2 cellular contexts compared by ENCODE assay signal in the genomic region with DNA sequence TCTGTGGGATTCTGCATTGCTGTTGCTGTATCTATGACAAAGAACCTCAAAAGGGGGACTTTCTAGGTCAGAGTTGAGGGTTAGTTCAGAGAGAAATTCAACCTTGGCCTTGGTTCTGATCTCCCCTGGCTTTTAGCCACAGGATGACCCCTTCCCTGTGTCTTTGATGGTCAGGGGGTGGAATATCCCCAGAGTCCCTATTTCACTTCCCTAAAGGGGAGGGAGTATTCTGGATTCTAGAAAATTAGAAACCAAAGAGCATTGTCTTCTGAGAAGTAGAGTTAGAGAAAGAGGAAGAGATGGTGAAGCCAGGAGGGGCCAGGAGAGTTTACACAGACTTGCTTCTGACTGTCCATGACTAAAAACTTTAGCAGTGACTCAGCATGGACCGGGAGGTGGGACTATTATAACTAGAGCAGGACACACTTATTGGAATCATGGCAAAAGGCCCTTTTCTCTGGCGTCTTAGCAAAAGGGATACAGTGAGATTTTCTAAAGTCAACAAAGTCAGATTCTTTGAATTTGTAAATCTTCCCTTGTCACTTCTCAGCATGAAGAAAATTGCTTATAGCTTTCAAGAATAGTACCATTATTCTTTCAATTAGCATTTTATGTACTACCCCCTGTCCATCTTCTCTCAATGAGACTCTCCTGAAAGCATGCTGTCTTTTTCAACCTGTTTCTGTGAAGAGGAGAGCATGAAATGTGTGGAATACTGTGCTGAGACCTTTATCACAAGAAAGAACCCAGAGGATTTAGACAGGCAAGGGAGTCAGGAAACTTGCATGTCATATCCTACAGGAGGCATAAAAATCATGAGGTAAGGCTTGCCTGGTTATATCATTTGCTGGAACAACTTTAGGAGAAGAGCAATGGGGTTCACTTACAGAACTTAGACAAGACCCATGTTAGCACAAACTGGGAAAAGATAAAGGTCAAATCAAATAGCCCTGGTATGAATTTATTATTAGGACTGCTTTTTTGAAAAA.
TF ChIP-seq lines count a peak whose summit lies in the region.

No MANE protein-coding gene starts in this region.

TF ChIP-seq in liver, 16 proteins besides CTCF, POLR2A, EP300 and RAD21:
- TF ChIP-seq, protein P1, sequence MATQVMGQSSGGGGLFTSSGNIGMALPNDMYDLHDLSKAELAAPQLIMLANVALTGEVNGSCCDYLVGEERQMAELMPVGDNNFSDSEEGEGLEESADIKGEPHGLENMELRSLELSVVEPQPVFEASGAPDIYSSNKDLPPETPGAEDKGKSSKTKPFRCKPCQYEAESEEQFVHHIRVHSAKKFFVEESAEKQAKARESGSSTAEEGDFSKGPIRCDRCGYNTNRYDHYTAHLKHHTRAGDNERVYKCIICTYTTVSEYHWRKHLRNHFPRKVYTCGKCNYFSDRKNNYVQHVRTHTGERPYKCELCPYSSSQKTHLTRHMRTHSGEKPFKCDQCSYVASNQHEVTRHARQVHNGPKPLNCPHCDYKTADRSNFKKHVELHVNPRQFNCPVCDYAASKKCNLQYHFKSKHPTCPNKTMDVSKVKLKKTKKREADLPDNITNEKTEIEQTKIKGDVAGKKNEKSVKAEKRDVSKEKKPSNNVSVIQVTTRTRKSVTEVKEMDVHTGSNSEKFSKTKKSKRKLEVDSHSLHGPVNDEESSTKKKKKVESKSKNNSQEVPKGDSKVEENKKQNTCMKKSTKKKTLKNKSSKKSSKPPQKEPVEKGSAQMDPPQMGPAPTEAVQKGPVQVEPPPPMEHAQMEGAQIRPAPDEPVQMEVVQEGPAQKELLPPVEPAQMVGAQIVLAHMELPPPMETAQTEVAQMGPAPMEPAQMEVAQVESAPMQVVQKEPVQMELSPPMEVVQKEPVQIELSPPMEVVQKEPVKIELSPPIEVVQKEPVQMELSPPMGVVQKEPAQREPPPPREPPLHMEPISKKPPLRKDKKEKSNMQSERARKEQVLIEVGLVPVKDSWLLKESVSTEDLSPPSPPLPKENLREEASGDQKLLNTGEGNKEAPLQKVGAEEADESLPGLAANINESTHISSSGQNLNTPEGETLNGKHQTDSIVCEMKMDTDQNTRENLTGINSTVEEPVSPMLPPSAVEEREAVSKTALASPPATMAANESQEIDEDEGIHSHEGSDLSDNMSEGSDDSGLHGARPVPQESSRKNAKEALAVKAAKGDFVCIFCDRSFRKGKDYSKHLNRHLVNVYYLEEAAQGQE (IDR thresholded peaks at IDR 0.05), result no peak
- TF ChIP-seq NR2F2 (IDR thresholded peaks at IDR 0.05), result no peak
- TF ChIP-seq EGR1 (IDR thresholded peaks at IDR 0.05; ENCODE audit: low read depth in 2 of 2), result no peak
- TF ChIP-seq HNF4G (IDR thresholded peaks at IDR 0.05), result no peak
- no peak for TF ChIP-seq RXRA (IDR thresholded peaks at IDR 0.05)
- no peak for TF ChIP-seq YY1 (IDR thresholded peaks at IDR 0.05)
- TF ChIP-seq SP1 (IDR thresholded peaks at IDR 0.05), result no peak
- TF ChIP-seq JUND (IDR thresholded peaks at IDR 0.05), result no peak
- TF ChIP-seq HNF4A (conservative IDR thresholded peaks at IDR 0.05), result no peak
- TF ChIP-seq, protein P2, sequence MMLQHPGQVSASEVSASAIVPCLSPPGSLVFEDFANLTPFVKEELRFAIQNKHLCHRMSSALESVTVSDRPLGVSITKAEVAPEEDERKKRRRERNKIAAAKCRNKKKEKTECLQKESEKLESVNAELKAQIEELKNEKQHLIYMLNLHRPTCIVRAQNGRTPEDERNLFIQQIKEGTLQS (IDR thresholded peaks at IDR 0.05), result no peak

TF ChIP-seq in HepG2, 621 proteins besides CTCF, POLR2A, EP300 and RAD21:
- TF ChIP-seq, protein P3, sequence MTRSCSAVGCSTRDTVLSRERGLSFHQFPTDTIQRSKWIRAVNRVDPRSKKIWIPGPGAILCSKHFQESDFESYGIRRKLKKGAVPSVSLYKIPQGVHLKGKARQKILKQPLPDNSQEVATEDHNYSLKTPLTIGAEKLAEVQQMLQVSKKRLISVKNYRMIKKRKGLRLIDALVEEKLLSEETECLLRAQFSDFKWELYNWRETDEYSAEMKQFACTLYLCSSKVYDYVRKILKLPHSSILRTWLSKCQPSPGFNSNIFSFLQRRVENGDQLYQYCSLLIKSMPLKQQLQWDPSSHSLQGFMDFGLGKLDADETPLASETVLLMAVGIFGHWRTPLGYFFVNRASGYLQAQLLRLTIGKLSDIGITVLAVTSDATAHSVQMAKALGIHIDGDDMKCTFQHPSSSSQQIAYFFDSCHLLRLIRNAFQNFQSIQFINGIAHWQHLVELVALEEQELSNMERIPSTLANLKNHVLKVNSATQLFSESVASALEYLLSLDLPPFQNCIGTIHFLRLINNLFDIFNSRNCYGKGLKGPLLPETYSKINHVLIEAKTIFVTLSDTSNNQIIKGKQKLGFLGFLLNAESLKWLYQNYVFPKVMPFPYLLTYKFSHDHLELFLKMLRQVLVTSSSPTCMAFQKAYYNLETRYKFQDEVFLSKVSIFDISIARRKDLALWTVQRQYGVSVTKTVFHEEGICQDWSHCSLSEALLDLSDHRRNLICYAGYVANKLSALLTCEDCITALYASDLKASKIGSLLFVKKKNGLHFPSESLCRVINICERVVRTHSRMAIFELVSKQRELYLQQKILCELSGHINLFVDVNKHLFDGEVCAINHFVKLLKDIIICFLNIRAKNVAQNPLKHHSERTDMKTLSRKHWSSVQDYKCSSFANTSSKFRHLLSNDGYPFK (CRISPR knock-in tag; IDR thresholded peaks at IDR 0.05; ENCODE audit: borderline replicate concordance), result no peak
- TF ChIP-seq ZNF331 (CRISPR knock-in tag; IDR thresholded peaks at IDR 0.05), result no peak
